ENCODE assay signal across 2 cellular contexts in genomic region chr3:58617338-58617761, GRCh38.
TF ChIP-seq lines count a peak whose summit lies in the region.

No MANE protein-coding gene starts in this region.

TF ChIP-seq in HEK293, 187 proteins besides CTCF, POLR2A, EP300 and RAD21:
- TF ChIP-seq ZNF114 (tag by site-specific recombination; IDR thresholded peaks at IDR 0.05) (no peak), ZNF510 (tag by site-specific recombination; IDR thresholded peaks at IDR 0.05; ENCODE audit: insufficient replicate concordance) (no peak), ZNF341 (tag by site-specific recombination; IDR thresholded peaks at IDR 0.05; ENCODE audit: low read depth) (0 out of 2 replicates have a peak, but pooled peaks have one; percentile 17), ZNF366 (tag by site-specific recombination; conservative IDR thresholded peaks at IDR 0.05) (no peak), ZNF398 (tag by site-specific recombination; IDR thresholded peaks at IDR 0.05) (no peak), ZNF561 (tag by site-specific recombination; IDR thresholded peaks at IDR 0.05; ENCODE audit: borderline replicate concordance) (no peak), ZNF501 (tag by site-specific recombination; IDR thresholded peaks at IDR 0.05) (no peak), BCL6B (tag by site-specific recombination; IDR thresholded peaks at IDR 0.05) (no peak), TSHZ1 (tag by site-specific recombination; IDR thresholded peaks at IDR 0.05; ENCODE audit: borderline replicate concordance) (no peak), ZNF335 (tag by site-specific recombination; conservative IDR thresholded peaks at IDR 0.05) (peak; percentile 63), ZBTB20 (tag by site-specific recombination; IDR thresholded peaks at IDR 0.05) (peak; percentile 88)

TF ChIP-seq in H1, 55 proteins besides CTCF, POLR2A, EP300 and RAD21:
- TF ChIP-seq CREB1 (IDR thresholded peaks at IDR 0.05) (peak; percentile 62), CHD7 (IDR thresholded peaks at IDR 0.05; ENCODE audit: insufficient replicate concordance, low read length) (no peak), SRF (IDR thresholded peaks at IDR 0.05; ENCODE audit: low read depth, low read length) (no peak), TAF1 (IDR thresholded peaks at IDR 0.05; ENCODE audit: low read depth, low read length) (no peak), BACH1 (IDR thresholded peaks at IDR 0.05; ENCODE audit: low read length) (no peak), TCF12 (IDR thresholded peaks at IDR 0.05; ENCODE audit: low read depth, low read length) (no peak), JUN (IDR thresholded peaks at IDR 0.05; ENCODE audit: low read depth, low read length) (no peak), PHF8 (conservative IDR thresholded peaks at IDR 0.05; ENCODE audit: low read depth, low read length) (no peak), EGR1 (IDR thresholded peaks at IDR 0.05; ENCODE audit: borderline replicate concordance, low read depth, low read length) (no peak)
